In genomic region chr5:82406200-82406773, GRCh38 we compare ENCODE assay signal across 10 cellular contexts.
DNase-seq lines count a peak whose midpoint lies in the region; ATAC-seq, FAIRE-seq and TF ChIP-seq lines count a peak whose summit lies in the region.
"Had no signal": no experiment of that assay in that cellular context is flagged by ENCODE, and none has a peak within 500 bp of the region (broad histone marks: within the 10 kb centered on the region; RNA-seq: fewer than 3 reads in every experiment).

No MANE protein-coding gene starts in this region.

- H3K4me3 ChIP-seq in osteoblast (ENCODE audit: insufficient read depth, low read length) (peak overlapping the region; percentile 32), thyroid gland (replicated peaks in 1 of 3) (no peak overlapping the region)

- H3K27ac ChIP-seq in epithelial cell of prostate (peak overlapping the region; percentile 98), osteoblast (ENCODE audit: low read depth, low read length) (peak overlapping the region; percentile 98), thyroid gland (no peak overlapping the region)

- H3K79me2 ChIP-seq in osteoblast (ENCODE audit: insufficient read depth, low read length), result no peaks in the 10 kb centered on the region

- no peak for TF ChIP-seq CTCF in osteoblast (IDR thresholded peaks at IDR 0.05; ENCODE audit: extremely low read depth, low read depth, low read length)
- TF ChIP-seq CTCF in D721Med (IDR thresholded peaks at IDR 0.05; ENCODE audit: insufficient read depth, missing control alignments), result no peak
- TF ChIP-seq CTCF in thyroid gland (IDR thresholded peaks at IDR 0.05), result no peak

- no peak for FAIRE-seq in D721Med (lab: Jason Lieb, UNC)
- no peak for FAIRE-seq in GM12891 (lab: Jason Lieb, UNC)

- ATAC-seq in GM18909 (IDR thresholded peaks at IDR 0.05; ENCODE audit: poor library complexity, unreplicated experiment), result no peak

- H3K9me3 ChIP-seq in osteoblast (ENCODE audit: low read depth, low read length) (peaks cover 2% of the 10 kb centered on the region), thyroid gland (no peaks in the 10 kb centered on the region)

- intact Hi-C loops in thyroid gland (cut with DNase I), result no loop called here

- H4K20me1 ChIP-seq in osteoblast (ENCODE audit: insufficient read depth, low read length), result no peaks in the 10 kb centered on the region

- H3K36me3 ChIP-seq in osteoblast (ENCODE audit: insufficient read depth, low read length) (no peaks in the 10 kb centered on the region), thyroid gland (no peaks in the 10 kb centered on the region)

- DNase-seq in Daoy (ENCODE audit: low read depth) (peak; percentile 98), NCI-H226 (peak; percentile 88), epithelial cell of prostate (ENCODE audit: low read depth, low spot score) (peak; percentile 100), osteoblast (ENCODE audit: insufficient read length, low spot score, missing footprints) (peak; percentile 59), D721Med (ENCODE audit: insufficient read length, low spot score) (no peak), thyroid gland (no peak), GM12891 (ENCODE audit: insufficient read length, low spot score) (no peak)
- DNase-seq: DMS153, NCI-H748 treated with DMSO at 0.1 percent for 48 hours had no signal

- H3K4me1 ChIP-seq in osteoblast (ENCODE audit: insufficient read depth, low read length) (peaks cover 33% of the 10 kb centered on the region), thyroid gland (no peaks in the 10 kb centered on the region)

- peak overlapping the region; percentile 64 for H3K4me2 ChIP-seq in osteoblast (ENCODE audit: insufficient read depth, low read length)

- no peak for TF ChIP-seq POLR2A in thyroid gland (IDR thresholded peaks at IDR 0.05)
- TF ChIP-seq POLR2A in GM12891 (IDR thresholded peaks at IDR 0.05; ENCODE audit: low read depth, low read length), result no peak

- H3K27me3 ChIP-seq in osteoblast (ENCODE audit: insufficient read depth, low read length), result no peaks in the 10 kb centered on the region
- no peaks in the 10 kb centered on the region for H3K27me3 ChIP-seq in thyroid gland

- H2AFZ ChIP-seq in osteoblast (ENCODE audit: low read length), result no peak overlapping the region

- WGBS in thyroid gland, 2 donors, result 62% methylated on average over 13 of the region's 13 CpGs

TF ChIP-seq in GM12891, 5 proteins besides CTCF, POLR2A, EP300 and RAD21:
- TF ChIP-seq POU2F2 (IDR thresholded peaks at IDR 0.05; ENCODE audit: low read depth, low read length) (no peak), SPI1 (IDR thresholded peaks at IDR 0.05; ENCODE audit: low read depth, low read length) (no peak), PAX5 (IDR thresholded peaks at IDR 0.05; ENCODE audit: insufficient read depth, low read length, severe bottlenecking) (no peak), TAF1 (IDR thresholded peaks at IDR 0.05; ENCODE audit: low read depth, low read length) (no peak), POLR2AphosphoS5 (IDR thresholded peaks at IDR 0.05; ENCODE audit: low read depth, low read length) (no peak)

Comparison
In these comparisons a context has a peak if more than half of its experiments do, and no peak if none do; other contexts are left out.
1. DNase-seq: peak in Daoy (single experiment), NCI-H226 (single experiment), epithelial cell of prostate (single experiment) and osteoblast (single experiment); none in D721Med (single experiment), thyroid gland (0 of 2) and GM12891 (single experiment).
2. H3K27ac ChIP-seq: peak in epithelial cell of prostate (single experiment) and osteoblast (single experiment); none in thyroid gland (0 of 3).